ENCODE assay signal across 19 cellular contexts in the genomic region with DNA sequence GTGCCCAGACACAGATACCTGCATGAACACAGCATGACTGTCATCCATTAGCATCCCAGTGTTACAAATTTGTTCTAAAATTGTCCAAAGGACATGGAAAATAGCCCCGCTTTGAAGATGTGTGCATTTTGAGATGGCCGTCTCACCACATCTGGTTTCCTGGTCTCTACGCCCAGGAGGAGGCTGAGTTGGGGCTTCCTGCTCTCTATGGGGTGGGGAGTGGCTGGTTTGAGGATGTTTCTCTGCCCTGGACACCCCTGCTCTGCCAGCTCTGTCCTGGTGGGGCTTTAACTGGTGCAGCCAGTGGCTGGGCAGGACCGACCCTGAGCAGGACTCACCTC.
DNase-seq lines count a peak whose midpoint lies in the region; ATAC-seq, FAIRE-seq and TF ChIP-seq lines count a peak whose summit lies in the region.
"Had no signal": no experiment of that assay in that cellular context is flagged by ENCODE, and none has a peak within 500 bp of the region (broad histone marks: within the 10 kb centered on the region; RNA-seq: fewer than 3 reads in every experiment).

No MANE protein-coding gene starts in this region.

- no peak overlapping the region for H3K4me3 Mint-ChIP-seq in activated T-cell treated with anti-CD3 and anti-CD28 coated beads, Interleukin-2, amount 50 U/mL, for 24 hours
- H3K4me3 Mint-ChIP-seq in natural killer cell: peak overlapping the region; percentile 42
- H3K4me3 Mint-ChIP-seq: CD8-positive, alpha-beta memory T cell had no signal

- H3K79me2 ChIP-seq in Loucy (ENCODE audit: insufficient read depth, low read length): peaks cover 57% of the 10 kb centered on the region

- peaks cover 82% of the 10 kb centered on the region for H3K4me1 ChIP-seq in Loucy (ENCODE audit: insufficient read depth, low read length, poor library complexity, severe bottlenecking)

- no peaks in the 10 kb centered on the region for H3K9me3 ChIP-seq in Loucy (ENCODE audit: insufficient read depth, low read depth, low read length)
- H3K9me3 ChIP-seq: BE2C had no signal

- no peaks in the 10 kb centered on the region; the same call in 1 of the 2 replicates for H3F3A ChIP-seq in Loucy (ENCODE audit: low read depth)

- no peaks in the 10 kb centered on the region for H3K9me3 Mint-ChIP-seq in activated T-cell treated with anti-CD3 and anti-CD28 coated beads, Interleukin-2, amount 50 U/mL, for 24 hours
- H3K9me3 Mint-ChIP-seq in natural killer cell: no peaks in the 10 kb centered on the region
- H3K9me3 Mint-ChIP-seq: CD8-positive, alpha-beta memory T cell; IgD-negative memory B cell had no signal

- peak overlapping the region; percentile 73 for H3K4me2 ChIP-seq in Loucy (ENCODE audit: low read depth, low read length, poor library complexity, severe bottlenecking)

- H3K9ac ChIP-seq in Loucy (ENCODE audit: low read depth, low read length, poor library complexity, severe bottlenecking): peak overlapping the region; percentile 90

- peak overlapping the region; percentile 63 for H3K4me3 ChIP-seq in Loucy (ENCODE audit: low read length, poor library complexity, severe bottlenecking)

- H4K20me1 ChIP-seq in Loucy (ENCODE audit: insufficient read depth, low read length, poor library complexity, severe bottlenecking): no peaks in the 10 kb centered on the region

- FAIRE-seq in GM19239 (lab: Jason Lieb, UNC): no peak

- H2AFZ ChIP-seq in Loucy (ENCODE audit: low read length): no peak overlapping the region

- no peaks in the 10 kb centered on the region for H3K4me1 Mint-ChIP-seq in activated T-cell treated with anti-CD3 and anti-CD28 coated beads, Interleukin-2, amount 50 U/mL, for 24 hours (ENCODE audit: low read depth)
- peaks cover 9 to 34% of the 10 kb centered on the region in 2 donors for H3K4me1 Mint-ChIP-seq in natural killer cell

- TF ChIP-seq CTCF in Loucy (conservative IDR thresholded peaks at IDR 0.05; ENCODE audit: low read length) (no peak), natural killer cell (IDR thresholded peaks at IDR 0.05) (no peak)

- H3K36me3 ChIP-seq in Loucy (ENCODE audit: insufficient read depth, low read length): no peaks in the 10 kb centered on the region
- H3K36me3 ChIP-seq: BE2C had no signal

- H3K9me2 ChIP-seq in Loucy (replicated peaks; ENCODE audit: low read depth, low read length): no peaks in the 10 kb centered on the region

- peak; percentile 25 for DNase-seq in activated T-cell treated with anti-CD3 and anti-CD28 coated beads, Interleukin-2, amount 50 U/mL, for 24 hours
- DNase-seq in activated T-cell treated with anti-CD3 and anti-CD28 coated beads, Interleukin-2, amount 50 U/mL, for 48 hours: no peak
- DNase-seq in natural killer cell (no peak), NCI-H510A (lab: John Stamatoyannopoulos, UW) (no peak), GM19239 (ENCODE audit: insufficient read length, low spot score) (no peak)
- DNase-seq: ACHN; CD8-positive, alpha-beta memory T cell; MV-4-11; NCI-H1436; NCI-H2081 treated with DMSO at 0.1 percent for 48 hours; NCI-H2227 treated with DMSO at 0.1 percent for 48 hours; NCI-H69; NK-92 treated with Interleukin-12 subunit alpha and Interleukin-12 subunit beta, amount 100 ng/mL, for 24 hours; PC-3 had no signal

- intact Hi-C loops in natural killer cell (cut with micrococcal nuclease): no loop called here

- H3K27me3 Mint-ChIP-seq in activated T-cell treated with anti-CD3 and anti-CD28 coated beads, Interleukin-2, amount 50 U/mL, for 24 hours: no peaks in the 10 kb centered on the region
- H3K27me3 Mint-ChIP-seq in natural killer cell (ENCODE audit: low read depth in 2 of 2): peaks cover 0 to 3% of the 10 kb centered on the region in 2 donors

- no peaks in the 10 kb centered on the region for H3K36me3 Mint-ChIP-seq in activated T-cell treated with anti-CD3 and anti-CD28 coated beads, Interleukin-2, amount 50 U/mL, for 24 hours (ENCODE audit: low read depth)
- H3K36me3 Mint-ChIP-seq in natural killer cell: no peaks in the 10 kb centered on the region
- H3K36me3 Mint-ChIP-seq: CD8-positive, alpha-beta memory T cell had no signal

- H3K27me3 ChIP-seq in Loucy (ENCODE audit: insufficient read depth, low read length, poor library complexity, severe bottlenecking): no peaks in the 10 kb centered on the region
- H3K27me3 ChIP-seq: BE2C had no signal

- ATAC-seq in natural killer cell (peak in 2 of 3 donors; percentile 64 to 66), GM18873 (IDR thresholded peaks at IDR 0.05; ENCODE audit: low FRiP score, unreplicated experiment) (no peak)
- ATAC-seq: HCT116, PC-3 had no signal

- H3K27ac Mint-ChIP-seq in activated T-cell treated with anti-CD3 and anti-CD28 coated beads, Interleukin-2, amount 50 U/mL, for 24 hours: no peak overlapping the region
- H3K27ac Mint-ChIP-seq in natural killer cell: peak overlapping the region in 1 of 2 donors; percentile 77
